In genomic region chr7:98251844-98252639, GRCh38 we compare ENCODE assay signal across 8 cellular contexts. TPM values are rescaled to one million over a fixed set of nuclear protein-coding genes. Genes with fewer than 3 reads are reported as not detected.
A peak's percentile ranks its signal among the peaks of the same experiment; 100 is the strongest.
DNase-seq lines count a peak whose midpoint lies in the region; ATAC-seq and TF ChIP-seq lines count a peak whose summit lies in the region.

TECPR1 (minus strand) TSS chr7:98252232; CDS start chr7:98246146, 6,086 bp downstream.

- peaks cover 3% of the 10 kb centered on the region for H3F3A ChIP-seq in SK-N-SH (replicated peaks; ENCODE audit: insufficient read depth)

- POLR2A ChIA-PET in SK-N-SH (lab: Yijun Ruan, JAX): no interaction called here

- H3K27ac ChIP-seq in SK-N-SH (ENCODE audit: low read depth in 2 of 2, low read length in 1 of 2) (peak within 1 kb of the TSS; percentile 55 to 68; a peak in 2 of 4 replicates), osteoblast (ENCODE audit: low read depth, low read length) (peak within 1 kb of the TSS; percentile 63), testis (peak within 1 kb of the TSS in 1 of 2 donors; percentile 55)

- ATAC-seq in HG02588 (IDR thresholded peaks at IDR 0.05; ENCODE audit: unreplicated experiment): peak; percentile 97

- TF ChIP-seq CTCF in SK-N-SH (IDR thresholded peaks at IDR 0.05) (no peak), osteoblast (IDR thresholded peaks at IDR 0.05; ENCODE audit: extremely low read depth, low read depth, low read length) (no peak), testis (IDR thresholded peaks at IDR 0.05) (no peak)

- H3K4me3 ChIP-seq in GM08714 (ENCODE audit: low read length) (peak within 1 kb of the TSS; percentile 93), SK-N-SH (ENCODE audit: low read depth in 2 of 2, low read length in 1 of 2) (peak within 1 kb of the TSS; percentile 79 to 100), osteoblast (ENCODE audit: insufficient read depth, low read length) (peak within 1 kb of the TSS; percentile 95), testis (peak within 1 kb of the TSS; percentile 73 to 82)

- H3K27me3 ChIP-seq in SK-N-SH (ENCODE audit: insufficient read depth) (no peaks in the 10 kb centered on the region), osteoblast (ENCODE audit: insufficient read depth, low read length) (no peaks in the 10 kb centered on the region), testis (no peaks in the 10 kb centered on the region)

- H3K9ac ChIP-seq in SK-N-SH: peak within 1 kb of the TSS; percentile 80

- intact Hi-C loops in testis (cut with DNase I; ENCODE audit: low total_unique reads): no loop called here

- DNase-seq in NCI-H1048 (lab: John Stamatoyannopoulos, UW) (peak; percentile 68), SK-N-SH (peak; percentile 100), glomerular visceral epithelial cell (ENCODE audit: extremely low spot score) (peak; percentile 86), osteoblast (ENCODE audit: insufficient read length, low spot score, missing footprints) (peak; percentile 100), testis (peak; percentile 97)
- DNase-seq in activated naive CD4-positive, alpha-beta T cell treated with anti-CD3 and anti-CD28 coated beads, Interleukin-2, amount 50 U/mL, for 16 hours: peak; percentile 86

- no peak for TF ChIP-seq POLR2A in testis (IDR thresholded peaks at IDR 0.05)

- no peaks in the 10 kb centered on the region for H3K9me2 ChIP-seq in SK-N-SH

- 2% methylated on average over 54 of the region's 81 CpGs for WGBS in SK-N-SH (ENCODE audit: low lambda C conversion rate)
- 1% methylated on average over 36 to 39 of the region's 81 CpGs for WGBS in testis, 2 donors

- H2AFZ ChIP-seq in SK-N-SH (ENCODE audit: low read depth) (peak within 1 kb of the TSS; percentile 95), osteoblast (ENCODE audit: low read length) (peak within 1 kb of the TSS; percentile 97)

- no peaks in the 10 kb centered on the region for H3K9me3 ChIP-seq in SK-N-SH
- H3K9me3 ChIP-seq in osteoblast (ENCODE audit: low read depth, low read length): no peaks in the 10 kb centered on the region
- no peaks in the 10 kb centered on the region for H3K9me3 ChIP-seq in testis

- peaks cover 72% of the 10 kb centered on the region for H3K79me2 ChIP-seq in SK-N-SH (ENCODE audit: insufficient read depth)
- H3K79me2 ChIP-seq in osteoblast (ENCODE audit: insufficient read depth, low read length): peaks cover 53% of the 10 kb centered on the region

- H4K20me1 ChIP-seq in SK-N-SH (ENCODE audit: insufficient read depth) (no peaks in the 10 kb centered on the region), osteoblast (ENCODE audit: insufficient read depth, low read length) (no peaks in the 10 kb centered on the region)

- H3K4me2 ChIP-seq in SK-N-SH (peak within 1 kb of the TSS; percentile 98), osteoblast (ENCODE audit: insufficient read depth, low read length) (peak within 1 kb of the TSS; percentile 97)

- CTCF ChIA-PET in SK-N-SH (lab: Yijun Ruan, JAX): interaction anchor here (1.6 kb wide), 1 partner anchor 15 kb away, joined by 7 read pairs; no protein-coding TSS in a partner anchor

- no peak for TF ChIP-seq EP300 in SK-N-SH (IDR thresholded peaks at IDR 0.05; ENCODE audit: borderline replicate concordance in 1 of 2, low read depth in 1 of 2, low read length in 1 of 2)

- TF ChIP-seq RAD21 in SK-N-SH (IDR thresholded peaks at IDR 0.05; ENCODE audit: low read length): no peak

- H3K36me3 ChIP-seq in SK-N-SH (replicated peaks in 1 of 2; ENCODE audit: control insufficient read depth in 1 of 2, insufficient read depth in 2 of 2, low read length in 1 of 2) (peaks cover 13% of the 10 kb centered on the region in 2 experiments), osteoblast (ENCODE audit: insufficient read depth, low read length) (peaks cover 12% of the 10 kb centered on the region), testis (ENCODE audit: low read depth, missing control alignments) (no peaks in the 10 kb centered on the region)

- H3K4me1 ChIP-seq in SK-N-SH (ENCODE audit: control insufficient read depth in 1 of 2, insufficient read depth in 2 of 2, low read depth in 1 of 2, low read length in 1 of 2) (peaks cover 15 to 19% of the 10 kb centered on the region in 2 experiments; a peak in 2 of 4 replicates), osteoblast (ENCODE audit: insufficient read depth, low read length) (peaks cover 16% of the 10 kb centered on the region), testis (peaks cover 8% of the 10 kb centered on the region)

TF ChIP-seq in SK-N-SH, 30 proteins besides CTCF, POLR2A, EP300 and RAD21:
- TF ChIP-seq ELF1 (IDR thresholded peaks at IDR 0.05) (peak; percentile 97), CHD2 (IDR thresholded peaks at IDR 0.05; ENCODE audit: low read length, partially characterized antibody) (no peak), IRF3 (IDR thresholded peaks at IDR 0.05; ENCODE audit: low read depth, low read length) (no peak), USF2 (IDR thresholded peaks at IDR 0.05; ENCODE audit: borderline replicate concordance, low read depth, low read length) (no peak), POLR2AphosphoS5 (IDR thresholded peaks at IDR 0.05; ENCODE audit: low read depth, low read length) (peak; percentile 64), TAF1 (IDR thresholded peaks at IDR 0.05; ENCODE audit: borderline replicate concordance, low read depth, low read length) (0 out of 2 replicates have a peak, but pooled peaks have one; percentile 13), NRF1 (IDR thresholded peaks at IDR 0.05; ENCODE audit: low read depth, low read length) (no peak), FOXJ3 (CRISPR knock-in tag; IDR thresholded peaks at IDR 0.05) (no peak), RXRA (IDR thresholded peaks at IDR 0.05; ENCODE audit: borderline replicate concordance, low read depth) (peak; percentile 96; the same call in 1 of the 2 replicates), RFX5 (IDR thresholded peaks at IDR 0.05; ENCODE audit: low read length) (peak; percentile 75), GABPA (IDR thresholded peaks at IDR 0.05; ENCODE audit: low read depth) (peak; percentile 91), SMC3 (IDR thresholded peaks at IDR 0.05; ENCODE audit: low read depth, low read length) (no peak), MXI1 (IDR thresholded peaks at IDR 0.05; ENCODE audit: low read depth, low read length) (peak; percentile 77; the same call in 1 of the 2 replicates)

RNA-seq across cellular contexts. Expression of gene TECPR1, which starts in this region (rescaled TPM):
- polyA plus RNA-seq in SK-N-SH (2012; rRNA removed) (6.6 and 6.8 TPM in 2 replicates), testis (ENCODE audit: insufficient read depth, low read depth, low replicate concordance) (13.5 TPM)
- polyA plus RNA-seq in SK-N-SH (2012; cell fraction: cytosol; rRNA removed): 3.3 and 4.3 TPM in 2 replicates
- polyA plus RNA-seq in SK-N-SH (2012; cell fraction: nucleus; rRNA removed): 26.3 and 41.0 TPM in 2 replicates
- total RNA-seq in osteoblast (20.3 and 22.4 TPM in 2 replicates), testis (10 to 100 TPM; 18.5 to 24.6 TPM)
